Comparison of ENCODE assay signal across 20 cellular contexts in the genomic region with DNA sequence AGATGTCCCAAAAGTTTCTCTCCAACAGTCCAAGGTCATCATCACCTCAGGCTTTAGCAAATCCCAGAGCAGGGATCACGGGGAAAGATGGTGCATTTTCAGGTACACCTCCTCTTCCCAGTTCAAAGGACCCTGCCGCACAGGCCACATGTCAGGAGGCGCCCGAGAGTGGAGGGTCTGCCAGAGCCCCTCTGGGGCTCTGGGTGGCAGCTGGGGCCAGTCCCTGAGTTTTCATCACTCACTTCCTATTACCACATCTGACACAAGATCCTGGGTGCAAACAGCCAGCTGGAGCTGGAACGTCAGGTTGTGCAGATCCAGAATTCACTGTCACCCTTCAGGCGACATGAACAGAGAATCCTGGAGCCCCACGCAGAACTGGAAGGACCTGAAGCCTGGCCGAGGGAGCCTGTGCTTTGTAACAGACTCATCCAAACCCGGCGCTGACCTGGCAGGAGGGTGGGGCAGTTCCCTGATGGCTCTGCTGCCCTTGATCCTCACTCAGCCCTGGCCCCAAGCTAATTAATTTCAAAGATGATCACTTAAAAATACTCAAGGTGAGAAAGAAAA. TPM values are rescaled to one million over a fixed set of nuclear protein-coding genes. Genes with fewer than 3 reads are reported as not detected.
DNase-seq lines count a peak whose midpoint lies in the region; ATAC-seq and TF ChIP-seq lines count a peak whose summit lies in the region.
"Had no signal": no experiment of that assay in that cellular context is flagged by ENCODE, and none has a peak within 500 bp of the region (broad histone marks: within the 10 kb centered on the region; RNA-seq: fewer than 3 reads in every experiment).

No MANE protein-coding gene starts in this region.

- DNase-seq in activated CD4-positive, alpha-beta T cell treated with anti-CD3 and anti-CD28 coated beads for 36 hours = no peak
- no peak for DNase-seq in activated CD4-positive, alpha-beta T cell treated with anti-CD3 and anti-CD28 coated beads, Interleukin-2, amount 10 ng/mL, durations not matched to agents 7 days and 5 days
- DNase-seq in GM23338 (ENCODE audit: low spot score) (no peak), erythroblast (lab: John Stamatoyannopoulos, UW) (no peak), NCI-H1694 (lab: John Stamatoyannopoulos, UW) (no peak), Calu3 (no peak)
- no peak for DNase-seq in effector memory CD8-positive, alpha-beta T cell
- DNase-seq: 8988T, DND-41, GDM1, KG1, NCI-H1092 treated with DMSO at 0.1 percent for 48 hours, NCI-H187, NCI-H2171, NCI-H446 treated with DMSO at 0.1 percent for 48 hours, NCI-H82, Peyer's patch, SHP77 treated with DMSO at 0.1 percent for 48 hours had no signal

- H3F3A ChIP-seq in GM23338 (replicated peaks; ENCODE audit: low read depth) = 0 out of 2 replicates have a peak, but pooled peaks cover 3% of the 10 kb centered on the region

- H3K9me2 ChIP-seq in GM23338 (ENCODE audit: insufficient read depth) = no peaks in the 10 kb centered on the region

- CTCF ChIA-PET in activated CD4-positive, alpha-beta T cell treated with anti-CD3 and anti-CD28 coated beads for 36 hours (lab: Charles Lee) = interaction anchor here (0.6 to 1.3 kb wide), 2 partner anchors 9 to 16 kb away, joined by 3 read pairs; partner anchors contain the start of gene TMEM63A
- CTCF ChIA-PET in activated CD4-positive, alpha-beta T cell treated with anti-CD3 and anti-CD28 coated beads, Interleukin-2, amount 10 ng/mL, durations not matched to agents 7 days and 5 days (lab: Charles Lee) = interaction anchor here (1.0 kb wide), 1 partner anchor 8 kb away, joined by 4 read pairs; no protein-coding TSS in a partner anchor
- CTCF ChIA-PET in Calu3 (lab: Charles Lee) = no interaction called here

- no peaks in the 10 kb centered on the region for H3K9me3 Mint-ChIP-seq in activated CD4-positive, alpha-beta T cell treated with anti-CD3 and anti-CD28 coated beads for 36 hours (ENCODE audit: low read depth)
- no peaks in the 10 kb centered on the region for H3K9me3 Mint-ChIP-seq in activated CD4-positive, alpha-beta T cell treated with anti-CD3 and anti-CD28 coated beads, Interleukin-2, amount 10 ng/mL, durations not matched to agents 7 days and 5 days
- H3K9me3 Mint-ChIP-seq in GM23338 (no peaks in the 10 kb centered on the region), Calu3 (ENCODE audit: low read depth, unreplicated experiment) (no peaks in the 10 kb centered on the region)
- no peaks in the 10 kb centered on the region for H3K9me3 Mint-ChIP-seq in effector memory CD8-positive, alpha-beta T cell

- H3K36me3 ChIP-seq in GM23338 (ENCODE audit: insufficient read depth) (peaks cover 59% of the 10 kb centered on the region), neutrophil (peaks cover 92% of the 10 kb centered on the region)

- no peak overlapping the region for H3K4me3 Mint-ChIP-seq in activated CD4-positive, alpha-beta T cell treated with anti-CD3 and anti-CD28 coated beads for 36 hours
- H3K4me3 Mint-ChIP-seq in activated CD4-positive, alpha-beta T cell treated with anti-CD3 and anti-CD28 coated beads, Interleukin-2, amount 10 ng/mL, durations not matched to agents 7 days and 5 days = no peak overlapping the region
- no peak overlapping the region for H3K4me3 Mint-ChIP-seq in GM23338
- H3K4me3 Mint-ChIP-seq in effector memory CD8-positive, alpha-beta T cell = peak overlapping the region in 1 of 2 donors; percentile 41
- H3K4me3 Mint-ChIP-seq in Calu3 (ENCODE audit: low read depth, unreplicated experiment) = no peak overlapping the region

- H3K27me3 Mint-ChIP-seq in activated CD4-positive, alpha-beta T cell treated with anti-CD3 and anti-CD28 coated beads for 36 hours = no peaks in the 10 kb centered on the region
- no peaks in the 10 kb centered on the region for H3K27me3 Mint-ChIP-seq in activated CD4-positive, alpha-beta T cell treated with anti-CD3 and anti-CD28 coated beads, Interleukin-2, amount 10 ng/mL, durations not matched to agents 7 days and 5 days
- H3K27me3 Mint-ChIP-seq in GM23338 (ENCODE audit: insufficient read depth, low read depth, poor library complexity) (peaks cover 20% of the 10 kb centered on the region), Calu3 (ENCODE audit: unreplicated experiment) (no peaks in the 10 kb centered on the region)
- H3K27me3 Mint-ChIP-seq in effector memory CD8-positive, alpha-beta T cell = no peaks in the 10 kb centered on the region

- H3K36me3 Mint-ChIP-seq in activated CD4-positive, alpha-beta T cell treated with anti-CD3 and anti-CD28 coated beads for 36 hours (ENCODE audit: low read depth) = peaks cover 31% of the 10 kb centered on the region
- H3K36me3 Mint-ChIP-seq in activated CD4-positive, alpha-beta T cell treated with anti-CD3 and anti-CD28 coated beads, Interleukin-2, amount 10 ng/mL, durations not matched to agents 7 days and 5 days (ENCODE audit: low read depth) = peaks cover 74% of the 10 kb centered on the region
- H3K36me3 Mint-ChIP-seq in GM23338 (ENCODE audit: low read depth) (peaks cover 69% of the 10 kb centered on the region), Calu3 (ENCODE audit: insufficient read depth, unreplicated experiment) (peaks cover 92% of the 10 kb centered on the region)
- peaks cover 83% of the 10 kb centered on the region for H3K36me3 Mint-ChIP-seq in effector memory CD8-positive, alpha-beta T cell (ENCODE audit: insufficient read depth)

- peaks cover 9% of the 10 kb centered on the region; the same call in 1 of the 2 replicates for H3K4me1 ChIP-seq in GM23338 (ENCODE audit: insufficient read depth)
- peaks cover 28 to 39% of the 10 kb centered on the region in 2 experiments for H3K4me1 ChIP-seq in neutrophil (ENCODE audit: control insufficient read depth in 1 of 2, insufficient read depth in 1 of 2, low read depth in 1 of 2, low read length in 1 of 2)

- POLR2A ChIA-PET in activated CD4-positive, alpha-beta T cell treated with anti-CD3 and anti-CD28 coated beads for 36 hours (lab: Charles Lee) = interaction anchor here (0.6 kb wide), 1 partner anchor 413 kb away, joined by 7 read pairs; no protein-coding TSS in a partner anchor
- POLR2A ChIA-PET in activated CD4-positive, alpha-beta T cell treated with anti-CD3 and anti-CD28 coated beads, Interleukin-2, amount 10 ng/mL, durations not matched to agents 7 days and 5 days (lab: Charles Lee) = no interaction called here

- peaks cover 44% of the 10 kb centered on the region for H3K4me1 Mint-ChIP-seq in activated CD4-positive, alpha-beta T cell treated with anti-CD3 and anti-CD28 coated beads for 36 hours
- H3K4me1 Mint-ChIP-seq in activated CD4-positive, alpha-beta T cell treated with anti-CD3 and anti-CD28 coated beads, Interleukin-2, amount 10 ng/mL, durations not matched to agents 7 days and 5 days = peaks cover 59% of the 10 kb centered on the region
- peaks cover 29% of the 10 kb centered on the region for H3K4me1 Mint-ChIP-seq in GM23338
- peaks cover 38 to 47% of the 10 kb centered on the region in 2 donors for H3K4me1 Mint-ChIP-seq in effector memory CD8-positive, alpha-beta T cell (ENCODE audit: low read depth in 2 of 2)
- peaks cover 59% of the 10 kb centered on the region for H3K4me1 Mint-ChIP-seq in Calu3 (ENCODE audit: low read depth, unreplicated experiment)

- TF ChIP-seq POLR2A in erythroblast (IDR thresholded peaks at IDR 0.05; ENCODE audit: low read length) = no peak

- intact Hi-C loops in activated CD4-positive, alpha-beta T cell treated with anti-CD3 and anti-CD28 coated beads for 36 hours (cut with DNase I, micrococcal nuclease) = no loop called here
- intact Hi-C loops in Calu3 (cut with micrococcal nuclease; ENCODE audit: unreplicated experiment) = loop anchor here (5.0 to 10.0 kb wide), 2 partner anchors 104 to 191 kb away; partner anchors contain the start of gene H3-3A

- H3K9me3 ChIP-seq in neutrophil = no peaks in the 10 kb centered on the region
- H3K9me3 ChIP-seq: BLaER1 treated with 17β-estradiol and CSF1 and Interleukin-3, amounts not matched to agents 10 nM and 100 nM; Peyer's patch had no signal

- TF ChIP-seq CTCF in GM23338 (conservative IDR thresholded peaks at IDR 0.05; ENCODE audit: low read depth in 2 of 2) (no peak), neutrophil (IDR thresholded peaks at IDR 0.05) (no peak), Calu3 (IDR thresholded peaks at IDR 0.05; ENCODE audit: unreplicated experiment) (no peak)

- H3K4me2 ChIP-seq in GM23338 = no peak overlapping the region

- H3K27ac ChIP-seq in GM23338 (ENCODE audit: low read depth) (peak overlapping the region; percentile 39; the same call in 1 of the 2 replicates), neutrophil (peak overlapping the region; percentile 56)
- H3K27ac ChIP-seq: Peyer's patch had no signal

- H3K27me3 ChIP-seq in GM23338 (ENCODE audit: insufficient read depth) (no peaks in the 10 kb centered on the region), neutrophil (no peaks in the 10 kb centered on the region)
- H3K27me3 ChIP-seq: BLaER1 treated with 17β-estradiol and CSF1 and Interleukin-3, amounts not matched to agents 10 nM and 100 nM; Peyer's patch had no signal

- H3K79me2 ChIP-seq in GM23338 (replicated peaks; ENCODE audit: insufficient read depth) = peaks cover 24% of the 10 kb centered on the region

- H3K4me3 ChIP-seq in GM23338 = no peak overlapping the region
- no peak overlapping the region for H3K4me3 ChIP-seq in neutrophil (ENCODE audit: low read depth in 1 of 2, low read length in 1 of 2)
- H3K4me3 ChIP-seq: BLaER1 treated with 17β-estradiol and CSF1 and Interleukin-3, amounts not matched to agents 10 nM and 100 nM; Peyer's patch had no signal

- H2AFZ ChIP-seq in GM23338 = no peak overlapping the region

- ATAC-seq in activated CD4-positive, alpha-beta T cell treated with anti-CD3 and anti-CD28 coated beads for 36 hours = no peak
- no peak for ATAC-seq in GM23338
- no peak for ATAC-seq in effector memory CD8-positive, alpha-beta T cell (replicated peaks)

- no TSS peak for BruUV-seq in Calu3 (replicated peaks; lab: Mats Ljungman, UMichigan)

- peak overlapping the region; percentile 22 for H3K27ac Mint-ChIP-seq in activated CD4-positive, alpha-beta T cell treated with anti-CD3 and anti-CD28 coated beads for 36 hours
- no peak overlapping the region for H3K27ac Mint-ChIP-seq in activated CD4-positive, alpha-beta T cell treated with anti-CD3 and anti-CD28 coated beads, Interleukin-2, amount 10 ng/mL, durations not matched to agents 7 days and 5 days
- H3K27ac Mint-ChIP-seq in GM23338 (peak overlapping the region; percentile 58; the same call in 1 of the 2 replicates), Calu3 (ENCODE audit: unreplicated experiment) (no peak overlapping the region)
- H3K27ac Mint-ChIP-seq in effector memory CD8-positive, alpha-beta T cell = peak overlapping the region; percentile 44 to 52

- H4K20me1 ChIP-seq in GM23338 (replicated peaks; ENCODE audit: insufficient read depth) = peaks cover 19% of the 10 kb centered on the region

RNA-seq across cellular contexts. Expression of gene TMEM63A, which starts 8.8 kb away (rescaled TPM):
- 10 to 100 TPM; 47.3 to 48.0 TPM for total RNA-seq in activated CD4-positive, alpha-beta T cell treated with anti-CD3 and anti-CD28 coated beads for 36 hours
- 100 to 1,000 TPM; 197 to 211 TPM for total RNA-seq in activated CD4-positive, alpha-beta T cell treated with anti-CD3 and anti-CD28 coated beads, Interleukin-2, amount 10 ng/mL, durations not matched to agents 7 days and 5 days
- 61.8 and 76.9 TPM in 2 replicates for total RNA-seq in GM23338 (2014; rRNA removed; shearing (Covaris generic))
- 24.3 and 31.7 TPM in 2 replicates for polyA plus RNA-seq in GM23338 (2016; fragmentation: Nextera tagmentation; extraction: Ambion mirVana)
- total RNA-seq in Calu3 (2022) = 253 and 303 TPM in 2 replicates

RNA-seq across cellular contexts. Expression of gene LEFTY1, which starts 15.6 kb away (rescaled TPM):
- total RNA-seq in activated CD4-positive, alpha-beta T cell treated with anti-CD3 and anti-CD28 coated beads for 36 hours = not detected
- total RNA-seq in activated CD4-positive, alpha-beta T cell treated with anti-CD3 and anti-CD28 coated beads, Interleukin-2, amount 10 ng/mL, durations not matched to agents 7 days and 5 days = not detected
- total RNA-seq in GM23338 (2014; rRNA removed; shearing (Covaris generic)) = 65.4 and 67.1 TPM in 2 replicates
- 25.7 and 27.5 TPM in 2 replicates for polyA plus RNA-seq in GM23338 (2016; fragmentation: Nextera tagmentation; extraction: Ambion mirVana)
- 0.59 TPM in 1 of 2 replicates, not detected in the other for total RNA-seq in Calu3 (2022)

RNA-seq across cellular contexts. Expression of gene PYCR2, which starts 50.7 kb away (rescaled TPM):
- total RNA-seq in activated CD4-positive, alpha-beta T cell treated with anti-CD3 and anti-CD28 coated beads for 36 hours = 100 to 1,000 TPM; 106 to 126 TPM
- 100 to 1,000 TPM in 1 of 2 experiments, 10 to 100 TPM in 1; 98.1 to 120 TPM for total RNA-seq in activated CD4-positive, alpha-beta T cell treated with anti-CD3 and anti-CD28 coated beads, Interleukin-2, amount 10 ng/mL, durations not matched to agents 7 days and 5 days
- 96.7 and 109 TPM in 2 replicates for total RNA-seq in GM23338 (2014; rRNA removed; shearing (Covaris generic))
- polyA plus RNA-seq in GM23338 (2016; fragmentation: Nextera tagmentation; extraction: Ambion mirVana) = 89.1 and 95.1 TPM in 2 replicates
- 81.6 and 91.9 TPM in 2 replicates for total RNA-seq in Calu3 (2022)

Comparison
In these comparisons a context has a peak if more than half of its experiments do, and no peak if none do; other contexts are left out.
1. H3K27ac Mint-ChIP-seq: peak in activated CD4-positive, alpha-beta T cell treated with anti-CD3 and anti-CD28 coated beads for 36 hours (single experiment), GM23338 (single experiment) and effector memory CD8-positive, alpha-beta T cell (2 of 2); none in activated CD4-positive, alpha-beta T cell treated with anti-CD3 and anti-CD28 coated beads, Interleukin-2, amount 10 ng/mL, durations not matched to agents 7 days and 5 days (single experiment) and Calu3 (single experiment).
2. RNA of gene LEFTY1, which starts 15.6 kb away (total RNA-seq): 65.4 to 67.1 TPM in GM23338; not detected in activated CD4-positive, alpha-beta T cell treated with anti-CD3 and anti-CD28 coated beads for 36 hours, not detected in activated CD4-positive, alpha-beta T cell treated with anti-CD3 and anti-CD28 coated beads, Interleukin-2, amount 10 ng/mL, durations not matched to agents 7 days and 5 days and 0.59 TPM in Calu3; every median in the first group is over 10 times any median in the second.